Comparison of ENCODE assay signal across 12 cellular contexts in genomic region chr11:80320765-80321164, GRCh38.
DNase-seq lines count a peak whose midpoint lies in the region; TF ChIP-seq lines count a peak whose summit lies in the region.
"Had no signal": no experiment of that assay in that cellular context is flagged by ENCODE, and none has a peak within 500 bp of the region (broad histone marks: within the 10 kb centered on the region; RNA-seq: fewer than 3 reads in every experiment).

No MANE protein-coding gene starts in this region.

- in situ Hi-C loops in GM13977 (cut with MboI; ENCODE audit: low pct_unique_long_range_greater_than_20kb, low sequenced_read_pairs, unreplicated experiment) = no loop called here

- TF ChIP-seq CTCF in GM13977 (IDR thresholded peaks at IDR 0.05; ENCODE audit: extremely low read depth, insufficient read depth, missing control alignments) (peak; percentile 6), chondrocyte (IDR thresholded peaks at IDR 0.05) (peak; percentile 64)

- no peaks in the 10 kb centered on the region for H3K9me3 Mint-ChIP-seq in chondrocyte (ENCODE audit: low read depth)
- no peaks in the 10 kb centered on the region for H3K9me3 Mint-ChIP-seq in activated T-helper 1 cell treated with anti-CD3 and anti-CD28 coated beads, Interleukin-12 subunit alpha, Interleukin-12 subunit beta, Interleukin-2, Interleukin-4 antibody, amounts not matched to agents 30 ng/mL and 10 ng/mL and 1 ng/mL, durations not matched to agents 14 hours and 24 hours and 36 hours

- H3K4me3 Mint-ChIP-seq in chondrocyte (ENCODE audit: unreplicated experiment) = no peak overlapping the region
- no peak overlapping the region for H3K4me3 Mint-ChIP-seq in activated T-helper 1 cell treated with anti-CD3 and anti-CD28 coated beads, Interleukin-12 subunit alpha, Interleukin-12 subunit beta, Interleukin-2, Interleukin-4 antibody, amounts not matched to agents 30 ng/mL and 10 ng/mL and 1 ng/mL, durations not matched to agents 14 hours and 24 hours and 36 hours
- H3K4me3 Mint-ChIP-seq: activated CD8-positive, alpha-beta T cell treated with anti-CD3 and anti-CD28 coated beads, Interleukin-2, amount 10 ng/mL, durations not matched to agents 7 days and 5 days; CD4-positive, CD25-positive, alpha-beta regulatory T cell had no signal

- no peaks in the 10 kb centered on the region for H3K4me1 Mint-ChIP-seq in chondrocyte (ENCODE audit: low read depth)
- no peaks in the 10 kb centered on the region for H3K4me1 Mint-ChIP-seq in activated T-helper 1 cell treated with anti-CD3 and anti-CD28 coated beads, Interleukin-12 subunit alpha, Interleukin-12 subunit beta, Interleukin-2, Interleukin-4 antibody, amounts not matched to agents 30 ng/mL and 10 ng/mL and 1 ng/mL, durations not matched to agents 14 hours and 24 hours and 36 hours (ENCODE audit: low read depth)
- H3K4me1 Mint-ChIP-seq: CD4-positive, CD25-positive, alpha-beta regulatory T cell had no signal

- peaks cover 28% of the 10 kb centered on the region for H3K27me3 Mint-ChIP-seq in chondrocyte (ENCODE audit: low read depth)
- H3K27me3 Mint-ChIP-seq in activated T-helper 1 cell treated with anti-CD3 and anti-CD28 coated beads, Interleukin-12 subunit alpha, Interleukin-12 subunit beta, Interleukin-2, Interleukin-4 antibody, amounts not matched to agents 30 ng/mL and 10 ng/mL and 1 ng/mL, durations not matched to agents 14 hours and 24 hours and 36 hours (ENCODE audit: insufficient read depth) = no peaks in the 10 kb centered on the region
- H3K27me3 Mint-ChIP-seq: CD4-positive, CD25-positive, alpha-beta regulatory T cell had no signal

- peak; percentile 63 for DNase-seq in A172 (ENCODE audit: low spot score)
- no peak for DNase-seq in GM13977 (ENCODE audit: low spot score)
- peak; percentile 18 for DNase-seq in NCI-H345 (lab: John Stamatoyannopoulos, UW)
- DNase-seq in chondrocyte (ENCODE audit: low spot score) = no peak
- no peak for DNase-seq in activated naive CD4-positive, alpha-beta T cell (lab: John Stamatoyannopoulos, UW)
- no peak for DNase-seq in activated naive CD4-positive, alpha-beta T cell treated with anti-CD3 and anti-CD28 coated beads, Interleukin-2, amount 50 U/mL, for 16 hours
- DNase-seq in T1000 (lab: John Stamatoyannopoulos, UW) = no peak
- DNase-seq in activated T-helper 1 cell treated with anti-CD3 and anti-CD28 coated beads, Interleukin-12 subunit alpha, Interleukin-12 subunit beta, Interleukin-2, Interleukin-4 antibody, amounts not matched to agents 30 ng/mL and 10 ng/mL and 1 ng/mL, durations not matched to agents 14 hours and 24 hours and 36 hours (ENCODE audit: low spot score) = no peak
- DNase-seq: activated CD8-positive, alpha-beta T cell treated with anti-CD3 and anti-CD28 coated beads, Interleukin-2, amount 10 ng/mL, durations not matched to agents 7 days and 5 days; CD4-positive, CD25-positive, alpha-beta regulatory T cell; kidney glomerular epithelial cell; NCI-H1930 had no signal

- H3K36me3 Mint-ChIP-seq in chondrocyte (ENCODE audit: low read depth) = no peaks in the 10 kb centered on the region
- no peaks in the 10 kb centered on the region for H3K36me3 Mint-ChIP-seq in activated T-helper 1 cell treated with anti-CD3 and anti-CD28 coated beads, Interleukin-12 subunit alpha, Interleukin-12 subunit beta, Interleukin-2, Interleukin-4 antibody, amounts not matched to agents 30 ng/mL and 10 ng/mL and 1 ng/mL, durations not matched to agents 14 hours and 24 hours and 36 hours (ENCODE audit: low read depth)
- H3K36me3 Mint-ChIP-seq: CD4-positive, CD25-positive, alpha-beta regulatory T cell had no signal

- intact Hi-C loops in activated T-helper 1 cell treated with anti-CD3 and anti-CD28 coated beads, Interleukin-12 subunit alpha, Interleukin-12 subunit beta, Interleukin-2, Interleukin-4 antibody, amounts not matched to agents 30 ng/mL and 10 ng/mL and 1 ng/mL, durations not matched to agents 14 hours and 24 hours and 36 hours (cut with micrococcal nuclease) = no loop called here

- no peak overlapping the region for H3K27ac Mint-ChIP-seq in chondrocyte (ENCODE audit: unreplicated experiment)
- H3K27ac Mint-ChIP-seq in activated T-helper 1 cell treated with anti-CD3 and anti-CD28 coated beads, Interleukin-12 subunit alpha, Interleukin-12 subunit beta, Interleukin-2, Interleukin-4 antibody, amounts not matched to agents 30 ng/mL and 10 ng/mL and 1 ng/mL, durations not matched to agents 14 hours and 24 hours and 36 hours = no peak overlapping the region
- H3K27ac Mint-ChIP-seq: activated CD8-positive, alpha-beta T cell treated with anti-CD3 and anti-CD28 coated beads, Interleukin-2, amount 10 ng/mL, durations not matched to agents 7 days and 5 days; CD4-positive, CD25-positive, alpha-beta regulatory T cell had no signal

Comparison
In these comparisons a context has a peak if more than half of its experiments do, and no peak if none do; other contexts are left out.
1. DNase-seq: peak in A172 (single experiment) and NCI-H345 (single experiment); none in GM13977 (single experiment), chondrocyte (single experiment), activated naive CD4-positive, alpha-beta T cell (0 of 4), activated naive CD4-positive, alpha-beta T cell treated with anti-CD3 and anti-CD28 coated beads, Interleukin-2, amount 50 U/mL, for 16 hours (single experiment), T1000 (single experiment) and activated T-helper 1 cell treated with anti-CD3 and anti-CD28 coated beads, Interleukin-12 subunit alpha, Interleukin-12 subunit beta, Interleukin-2, Interleukin-4 antibody, amounts not matched to agents 30 ng/mL and 10 ng/mL and 1 ng/mL, durations not matched to agents 14 hours and 24 hours and 36 hours (single experiment).